15 cellular contexts compared by ENCODE assay signal in the genomic region with DNA sequence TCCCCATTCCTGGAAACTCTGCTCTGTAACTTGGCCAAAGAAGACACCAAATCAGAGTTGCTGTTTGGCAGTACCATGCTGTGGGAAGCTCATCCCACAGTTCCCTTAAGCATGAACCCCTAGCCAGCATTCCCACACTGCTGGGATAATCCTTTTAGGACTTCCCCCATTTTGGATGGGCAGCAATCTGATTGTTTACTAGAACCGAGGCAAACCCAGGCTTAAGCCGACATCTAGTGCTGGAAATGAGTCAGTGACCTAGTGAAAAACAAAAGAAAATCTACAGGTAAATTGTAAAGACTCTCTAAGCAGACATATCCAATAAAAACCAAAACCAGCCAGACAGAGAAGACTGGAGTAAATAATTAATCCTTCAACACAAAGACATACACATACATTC. TPM values are rescaled to one million over a fixed set of nuclear protein-coding genes. Genes with fewer than 3 reads are reported as not detected.
DNase-seq lines count a peak whose midpoint lies in the region; ATAC-seq and TF ChIP-seq lines count a peak whose summit lies in the region.
"Had no signal": no experiment of that assay in that cellular context is flagged by ENCODE, and none has a peak within 500 bp of the region (broad histone marks: within the 10 kb centered on the region; RNA-seq: fewer than 3 reads in every experiment).

No MANE protein-coding gene starts in this region.

- H3K79me2 ChIP-seq in PC-9 (ENCODE audit: low read depth): no peaks in the 10 kb centered on the region

- no peaks in the 10 kb centered on the region for H4K20me1 ChIP-seq in PC-9 (ENCODE audit: insufficient read depth)

- intact Hi-C loops in heart left ventricle (cut with DNase I) (no loop called here), PC-9 (cut with micrococcal nuclease; ENCODE audit: unreplicated experiment) (no loop called here)
- intact Hi-C loops in CD8-positive, alpha-beta T cell (cut with DNase I, micrococcal nuclease): no loop called here

- no peak overlapping the region for H3K4me3 ChIP-seq in cardiac muscle cell
- no peak overlapping the region for H3K4me3 ChIP-seq in heart left ventricle
- H3K4me3 ChIP-seq in PC-9: no peak overlapping the region
- H3K4me3 ChIP-seq in fibroblast of villous mesenchyme (ENCODE audit: low read depth, low read length): no peak overlapping the region
- H3K4me3 ChIP-seq in CD8-positive, alpha-beta T cell (ENCODE audit: low read depth, low read length): no peak overlapping the region
- H3K4me3 ChIP-seq: heart right ventricle, SJCRH30, skin epidermis had no signal

- no peak overlapping the region for H3K4me2 ChIP-seq in PC-9

- peak overlapping the region; percentile 29 for H2AFZ ChIP-seq in PC-9

- no peak for TF ChIP-seq POLR2A in heart left ventricle (IDR thresholded peaks at IDR 0.05)

- no peak overlapping the region for H3K27ac Mint-ChIP-seq in CD8-positive, alpha-beta T cell

- H3K9me2 ChIP-seq in PC-9 (ENCODE audit: insufficient read depth): no peaks in the 10 kb centered on the region

- WGBS in heart left ventricle, 4 donors: 4 to 20% (median 8%) methylated on average over 2 of the region's 2 CpGs

- H3K4me3 Mint-ChIP-seq in CD8-positive, alpha-beta T cell: no peak overlapping the region

- H3K4me1 ChIP-seq in cardiac muscle cell (ENCODE audit: low read depth) (no peaks in the 10 kb centered on the region), heart left ventricle (peaks cover 0 to 3% (median under 1%) of the 10 kb centered on the region in 12 donors), PC-9 (replicated peaks; ENCODE audit: insufficient read depth) (no peaks in the 10 kb centered on the region)
- peaks cover 2% of the 10 kb centered on the region for H3K4me1 ChIP-seq in CD8-positive, alpha-beta T cell (ENCODE audit: insufficient read depth, low read length)
- H3K4me1 ChIP-seq: SJCRH30 had no signal

- H3K36me3 ChIP-seq in cardiac muscle cell: no peaks in the 10 kb centered on the region
- no peaks in the 10 kb centered on the region for H3K36me3 ChIP-seq in heart left ventricle
- no peaks in the 10 kb centered on the region for H3K36me3 ChIP-seq in PC-9 (ENCODE audit: low read depth)
- H3K36me3 ChIP-seq in CD8-positive, alpha-beta T cell (ENCODE audit: insufficient read depth, low read length): no peaks in the 10 kb centered on the region
- H3K36me3 ChIP-seq: heart right ventricle, SJCRH30 had no signal

- no TSS peak for BruUV-seq in PC-9 (replicated peaks; lab: Mats Ljungman, UMichigan)

- peaks cover 43% of the 10 kb centered on the region for H3K27me3 Mint-ChIP-seq in CD8-positive, alpha-beta T cell (ENCODE audit: low read depth)

- H3K27me3 ChIP-seq in cardiac muscle cell: peaks cover 20% of the 10 kb centered on the region
- H3K27me3 ChIP-seq in heart left ventricle: peaks cover 0 to 51% (median 4%) of the 10 kb centered on the region in 9 donors
- no peaks in the 10 kb centered on the region for H3K27me3 ChIP-seq in PC-9 (ENCODE audit: insufficient read depth, low read depth)
- no peaks in the 10 kb centered on the region for H3K27me3 ChIP-seq in CD8-positive, alpha-beta T cell (ENCODE audit: insufficient read depth, low read length)
- H3K27me3 ChIP-seq: SJCRH30 had no signal

- H3F3A ChIP-seq in PC-9 (ENCODE audit: insufficient read depth, low read depth): no peaks in the 10 kb centered on the region

- DNase-seq in cardiac muscle cell (ENCODE audit: low read depth in 1 of 2, low spot score in 1 of 2): peak in 1 of 2 donors; percentile 7
- DNase-seq in heart left ventricle: no peak
- DNase-seq in PC-9: no peak
- DNase-seq in fibroblast of villous mesenchyme (ENCODE audit: low read depth): peak; percentile 32
- DNase-seq in NCI-H2081 (lab: John Stamatoyannopoulos, UW): no peak
- no peak for DNase-seq in OCI-M2 (lab: John Stamatoyannopoulos, UW; ENCODE audit: unreplicated experiment)
- DNase-seq in omental fat pad (ENCODE audit: low spot score): no peak
- DNase-seq in CD8-positive, alpha-beta T cell: no peak
- DNase-seq: activated CD4-positive, alpha-beta T cell treated with anti-CD3 and anti-CD28 coated beads for 48 hours; activated gamma-delta T cell; heart right ventricle; NCI-H2029; SJCRH30 had no signal

- no peaks in the 10 kb centered on the region for H3K9me3 ChIP-seq in cardiac muscle cell (ENCODE audit: low read depth)
- H3K9me3 ChIP-seq in heart left ventricle: peaks cover 0 to 5% (median 0%) of the 10 kb centered on the region in 12 donors
- H3K9me3 ChIP-seq in PC-9 (ENCODE audit: insufficient read depth, low read depth): no peaks in the 10 kb centered on the region
- no peaks in the 10 kb centered on the region for H3K9me3 ChIP-seq in CD8-positive, alpha-beta T cell (ENCODE audit: low read length)
- H3K9me3 ChIP-seq: SJCRH30 had no signal

- H3K27ac ChIP-seq in cardiac muscle cell: no peak overlapping the region
- no peak overlapping the region for H3K27ac ChIP-seq in heart left ventricle
- no peak overlapping the region for H3K27ac ChIP-seq in PC-9
- no peak overlapping the region for H3K27ac ChIP-seq in CD8-positive, alpha-beta T cell (ENCODE audit: low read depth, low read length)
- H3K27ac ChIP-seq: heart right ventricle, SJCRH30, skin epidermis had no signal

- peak; percentile 21 for TF ChIP-seq CTCF in cardiac muscle cell (IDR thresholded peaks at IDR 0.05; ENCODE audit: low read depth, low read length)
- TF ChIP-seq CTCF in heart left ventricle (IDR thresholded peaks at IDR 0.05): no peak
- TF ChIP-seq CTCF in PC-9 (conservative IDR thresholded peaks at IDR 0.05): peak; percentile 48; the same call in 1 of the 2 replicates
- peak; percentile 39 for TF ChIP-seq CTCF in fibroblast of villous mesenchyme (IDR thresholded peaks at IDR 0.05; ENCODE audit: insufficient read depth, low read depth, low read length)
- no peak for TF ChIP-seq CTCF in omental fat pad (IDR thresholded peaks at IDR 0.05)
- TF ChIP-seq CTCF in CD8-positive, alpha-beta T cell (IDR thresholded peaks at IDR 0.05): no peak

- no peaks in the 10 kb centered on the region for H3K36me3 Mint-ChIP-seq in CD8-positive, alpha-beta T cell

- no peak for ATAC-seq in heart left ventricle
- ATAC-seq in omental fat pad (ENCODE audit: low FRiP score): no peak
- no peak for ATAC-seq in CD8-positive, alpha-beta T cell
- ATAC-seq: heart right ventricle had no signal

- peaks cover 5% of the 10 kb centered on the region for H3K4me1 Mint-ChIP-seq in CD8-positive, alpha-beta T cell (ENCODE audit: low read depth)

- POLR2A ChIA-PET in PC-9 (lab: Charles Lee; ENCODE audit: unreplicated experiment): no interaction called here
- POLR2A ChIA-PET in CD8-positive, alpha-beta T cell (lab: Charles Lee): interaction anchor here (0.5 kb wide), 1 partner anchor 17 kb away, joined by 3 read pairs; no protein-coding TSS in a partner anchor

- CTCF ChIA-PET in PC-9 (lab: Charles Lee): no interaction called here
- CTCF ChIA-PET in CD8-positive, alpha-beta T cell (lab: Charles Lee): no interaction called here

- H3K9me3 Mint-ChIP-seq in CD8-positive, alpha-beta T cell: peaks cover 6% of the 10 kb centered on the region

RNA-seq across cellular contexts. Expression of gene DNAH8, which starts 5.2 kb away (rescaled TPM):
- total RNA-seq in cardiac muscle cell (not detected in 2 replicates), heart left ventricle (under 1 TPM in 3 of 9 donors, not detected in 6; 0.02 to 0.50 (median 0.02) TPM), PC-9 (2021) (not detected in 2 replicates), fibroblast of villous mesenchyme (under 0.01 and 0.32 TPM in 2 replicates), omental fat pad (not detected)
- polyA plus RNA-seq in cardiac muscle cell (not detected in 2 replicates), heart left ventricle (not detected)
- not detected for total RNA-seq in CD8-positive, alpha-beta T cell
- total RNA-seq: dermis microvascular lymphatic vessel endothelial cell had no signal
- polyA plus RNA-seq: heart right ventricle had no signal

RNA-seq across cellular contexts. Expression of gene GLO1, which starts 17.4 kb away (rescaled TPM):
- 122 and 139 TPM in 2 replicates for total RNA-seq in cardiac muscle cell
- polyA plus RNA-seq in cardiac muscle cell: 219 and 243 TPM in 2 replicates
- total RNA-seq in heart left ventricle: 100 to 1,000 TPM in 2 of 9 donors, 10 to 100 TPM in 7; 77.8 to 123 (median 86.9) TPM
- polyA plus RNA-seq in heart left ventricle: 10 to 100 TPM; 73.6 to 75.8 TPM
- total RNA-seq in PC-9 (2021): 77.1 and 118 TPM in 2 replicates
- 110 and 154 TPM in 2 replicates for total RNA-seq in fibroblast of villous mesenchyme
- total RNA-seq in omental fat pad: 10 to 100 TPM; 60.6 to 85.4 (median 72.9) TPM
- 10 to 100 TPM; 23.1 to 23.9 TPM for total RNA-seq in CD8-positive, alpha-beta T cell

Comparison
In these comparisons a context has a peak if more than half of its experiments do, and no peak if none do; other contexts are left out.
1. CTCF ChIP-seq: peak in cardiac muscle cell (single experiment), PC-9 (single experiment) and fibroblast of villous mesenchyme (single experiment); none in heart left ventricle (0 of 12), omental fat pad (0 of 3) and CD8-positive, alpha-beta T cell (single experiment).